ENCODE assay signal across 8 cellular contexts in the genomic region with DNA sequence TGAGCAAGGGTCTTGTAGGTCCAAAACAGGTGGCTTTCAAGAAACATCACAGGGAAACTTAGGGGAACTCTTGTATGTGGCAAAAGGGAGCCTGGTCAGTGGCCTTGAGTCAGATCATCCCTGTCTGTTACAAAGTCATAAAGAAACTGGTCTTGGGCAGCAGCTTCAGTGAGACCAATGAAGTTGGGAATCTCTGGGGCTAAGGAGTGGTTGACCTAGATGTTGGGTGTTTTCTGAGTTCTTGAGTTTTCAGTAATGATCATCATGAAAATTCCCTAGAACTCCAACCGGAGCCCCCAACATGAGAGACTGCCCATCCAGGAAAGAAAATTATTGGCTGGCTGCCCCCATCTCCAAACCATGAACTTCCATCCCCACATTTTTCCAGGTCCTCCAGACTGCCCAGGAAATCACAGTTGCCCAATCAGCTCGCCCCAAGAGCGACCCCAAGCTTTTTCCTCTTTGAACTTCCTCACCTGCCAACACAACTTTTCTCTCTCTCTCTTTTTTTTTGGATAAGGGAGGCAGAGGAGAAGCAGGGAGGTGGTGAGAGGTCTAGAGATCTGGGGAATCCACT. TPM values are rescaled to one million over a fixed set of nuclear protein-coding genes. Genes with fewer than 3 reads are reported as not detected.
A peak's percentile ranks its signal among the peaks of the same experiment; 100 is the strongest.
DNase-seq lines count a peak whose midpoint lies in the region; ATAC-seq and TF ChIP-seq lines count a peak whose summit lies in the region.

No MANE protein-coding gene starts in this region.

- peak; percentile 28 for ATAC-seq in HG02973 (IDR thresholded peaks at IDR 0.05; ENCODE audit: unreplicated experiment)
- no peak for ATAC-seq in activated CD8-positive, alpha-beta T cell treated with anti-CD3 and anti-CD28 coated beads, Interleukin-2, amount 10 ng/mL, durations not matched to agents 7 days and 5 days

- no peak for TF ChIP-seq CTCF in vagina (IDR thresholded peaks at IDR 0.05)

- no peak for DNase-seq in activated naive CD4-positive, alpha-beta T cell treated with anti-CD3 and anti-CD28 coated beads, Interleukin-2, amount 10 ng/mL, durations not matched to agents 7 days and 5 days
- DNase-seq in activated naive CD4-positive, alpha-beta T cell (lab: John Stamatoyannopoulos, UW) = no peak
- DNase-seq in activated CD8-positive, alpha-beta T cell treated with anti-CD3 and anti-CD28 coated beads, Interleukin-2, amount 10 ng/mL, durations not matched to agents 7 days and 5 days = no peak
- no peak for DNase-seq in nucleus accumbens (lab: John Stamatoyannopoulos, UW)
- no peak for DNase-seq in amniotic stem cell (lab: John Stamatoyannopoulos, UW)
- DNase-seq in vagina (ENCODE audit: extremely low spot score in 2 of 2) = no peak
- DNase-seq in HEK293T (ENCODE audit: extremely low spot score) = no peak

- TF ChIP-seq POLR2A in vagina (IDR thresholded peaks at IDR 0.05) = no peak

- POLR2A ChIA-PET in activated CD8-positive, alpha-beta T cell treated with anti-CD3 and anti-CD28 coated beads, Interleukin-2, amount 10 ng/mL, durations not matched to agents 7 days and 5 days (lab: Charles Lee) = interaction anchor here (0.6 to 20.0 kb wide), 13 partner anchors 8 to 135 kb away, joined by 3 to 454 read pairs (median 6); no protein-coding TSS in a partner anchor
- POLR2A ChIA-PET in HEK293T (lab: Yijun Ruan, JAX) = interaction anchor here (1.5 kb wide), 1 partner anchor 144 kb away, joined by 9 read pairs; a partner anchor contains a TSS

- peak overlapping the region; percentile 95 for H3K27ac Mint-ChIP-seq in activated naive CD4-positive, alpha-beta T cell treated with anti-CD3 and anti-CD28 coated beads, Interleukin-2, amount 10 ng/mL, durations not matched to agents 7 days and 5 days
- peak overlapping the region; percentile 93 for H3K27ac Mint-ChIP-seq in activated CD8-positive, alpha-beta T cell treated with anti-CD3 and anti-CD28 coated beads, Interleukin-2, amount 10 ng/mL, durations not matched to agents 7 days and 5 days

- H3K9me3 ChIP-seq in vagina = no peaks in the 10 kb centered on the region

- no peaks in the 10 kb centered on the region for H3K27me3 Mint-ChIP-seq in activated naive CD4-positive, alpha-beta T cell treated with anti-CD3 and anti-CD28 coated beads, Interleukin-2, amount 10 ng/mL, durations not matched to agents 7 days and 5 days
- H3K27me3 Mint-ChIP-seq in activated CD8-positive, alpha-beta T cell treated with anti-CD3 and anti-CD28 coated beads, Interleukin-2, amount 10 ng/mL, durations not matched to agents 7 days and 5 days (ENCODE audit: low read depth) = no peaks in the 10 kb centered on the region

- intact Hi-C loops in vagina (cut with DNase I) = no loop called here

- H3K4me3 Mint-ChIP-seq in activated naive CD4-positive, alpha-beta T cell treated with anti-CD3 and anti-CD28 coated beads, Interleukin-2, amount 10 ng/mL, durations not matched to agents 7 days and 5 days = peak overlapping the region; percentile 91
- peak overlapping the region; percentile 86 for H3K4me3 Mint-ChIP-seq in activated CD8-positive, alpha-beta T cell treated with anti-CD3 and anti-CD28 coated beads, Interleukin-2, amount 10 ng/mL, durations not matched to agents 7 days and 5 days

- peaks cover 85% of the 10 kb centered on the region for H3K36me3 Mint-ChIP-seq in activated naive CD4-positive, alpha-beta T cell treated with anti-CD3 and anti-CD28 coated beads, Interleukin-2, amount 10 ng/mL, durations not matched to agents 7 days and 5 days
- peaks cover 86% of the 10 kb centered on the region for H3K36me3 Mint-ChIP-seq in activated CD8-positive, alpha-beta T cell treated with anti-CD3 and anti-CD28 coated beads, Interleukin-2, amount 10 ng/mL, durations not matched to agents 7 days and 5 days (ENCODE audit: low read depth)

- H3K36me3 ChIP-seq in vagina = no peaks in the 10 kb centered on the region

- no peak overlapping the region for H3K4me3 ChIP-seq in vagina

- H3K9me3 Mint-ChIP-seq in activated naive CD4-positive, alpha-beta T cell treated with anti-CD3 and anti-CD28 coated beads, Interleukin-2, amount 10 ng/mL, durations not matched to agents 7 days and 5 days = no peaks in the 10 kb centered on the region
- H3K9me3 Mint-ChIP-seq in activated CD8-positive, alpha-beta T cell treated with anti-CD3 and anti-CD28 coated beads, Interleukin-2, amount 10 ng/mL, durations not matched to agents 7 days and 5 days (ENCODE audit: insufficient read depth) = no peaks in the 10 kb centered on the region

- peaks cover 69% of the 10 kb centered on the region for H3K4me1 Mint-ChIP-seq in activated naive CD4-positive, alpha-beta T cell treated with anti-CD3 and anti-CD28 coated beads, Interleukin-2, amount 10 ng/mL, durations not matched to agents 7 days and 5 days
- peaks cover 88% of the 10 kb centered on the region for H3K4me1 Mint-ChIP-seq in activated CD8-positive, alpha-beta T cell treated with anti-CD3 and anti-CD28 coated beads, Interleukin-2, amount 10 ng/mL, durations not matched to agents 7 days and 5 days (ENCODE audit: low read depth)

- no peaks in the 10 kb centered on the region for H3K27me3 ChIP-seq in vagina

- CTCF ChIA-PET in activated naive CD4-positive, alpha-beta T cell treated with anti-CD3 and anti-CD28 coated beads, Interleukin-2, amount 10 ng/mL, durations not matched to agents 7 days and 5 days (lab: Charles Lee) = interaction anchor here (0.8 to 12.4 kb wide), 22 partner anchors 13 to 203 kb away, joined by 3 to 271 read pairs (median 8); a partner anchor contains a TSS
- CTCF ChIA-PET in activated CD8-positive, alpha-beta T cell treated with anti-CD3 and anti-CD28 coated beads, Interleukin-2, amount 10 ng/mL, durations not matched to agents 7 days and 5 days (lab: Charles Lee) = interaction anchor here (0.7 to 21.1 kb wide), 36 partner anchors 9 to 448 kb away, joined by 3 to 618 read pairs (median 11); a partner anchor contains a TSS
- CTCF ChIA-PET in HEK293T (lab: Yijun Ruan, JAX) = interaction anchor here (1.0 to 3.3 kb wide), 4 partner anchors 14 to 199 kb away, joined by 3 to 17 read pairs (median 5); no protein-coding TSS in a partner anchor

- H3K4me1 ChIP-seq in vagina = peaks cover 45% of the 10 kb centered on the region

- no peak overlapping the region for H3K27ac ChIP-seq in vagina

TF ChIP-seq in HEK293T, 16 proteins besides CTCF, POLR2A, EP300 and RAD21:
- no peak for TF ChIP-seq L3MBTL2 (conservative IDR thresholded peaks at IDR 0.05)
- no peak for TF ChIP-seq CTBP1 (IDR thresholded peaks at IDR 0.05; ENCODE audit: borderline replicate concordance)
- TF ChIP-seq SUZ12 (IDR thresholded peaks at IDR 0.05) = no peak
- no peak for TF ChIP-seq FOXM1 (IDR thresholded peaks at IDR 0.05; ENCODE audit: borderline replicate concordance)
- no peak for TF ChIP-seq FOXK2 (IDR thresholded peaks at IDR 0.05)
- TF ChIP-seq LEF1 (IDR thresholded peaks at IDR 0.05; ENCODE audit: borderline replicate concordance) = no peak
- no peak for TF ChIP-seq ZNF384 (IDR thresholded peaks at IDR 0.05)
- no peak for TF ChIP-seq HDGF (IDR thresholded peaks at IDR 0.05; ENCODE audit: borderline replicate concordance)
- TF ChIP-seq ELF4 (IDR thresholded peaks at IDR 0.05) = no peak
- no peak for TF ChIP-seq FOXA1 (IDR thresholded peaks at IDR 0.05)
- no peak for TF ChIP-seq NFRKB (IDR thresholded peaks at IDR 0.05)
- TF ChIP-seq ARNT (IDR thresholded peaks at IDR 0.05) = no peak
- TF ChIP-seq, protein P1, sequence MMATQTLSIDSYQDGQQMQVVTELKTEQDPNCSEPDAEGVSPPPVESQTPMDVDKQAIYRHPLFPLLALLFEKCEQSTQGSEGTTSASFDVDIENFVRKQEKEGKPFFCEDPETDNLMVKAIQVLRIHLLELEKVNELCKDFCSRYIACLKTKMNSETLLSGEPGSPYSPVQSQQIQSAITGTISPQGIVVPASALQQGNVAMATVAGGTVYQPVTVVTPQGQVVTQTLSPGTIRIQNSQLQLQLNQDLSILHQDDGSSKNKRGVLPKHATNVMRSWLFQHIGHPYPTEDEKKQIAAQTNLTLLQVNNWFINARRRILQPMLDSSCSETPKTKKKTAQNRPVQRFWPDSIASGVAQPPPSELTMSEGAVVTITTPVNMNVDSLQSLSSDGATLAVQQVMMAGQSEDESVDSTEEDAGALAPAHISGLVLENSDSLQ (IDR thresholded peaks at IDR 0.05) = no peak
- TF ChIP-seq TARDBP (IDR thresholded peaks at IDR 0.05) = no peak
- TF ChIP-seq BHLHE40 (IDR thresholded peaks at IDR 0.05; ENCODE audit: borderline replicate concordance) = no peak
- TF ChIP-seq SP1 (IDR thresholded peaks at IDR 0.05) = no peak

RNA-seq across cellular contexts. Expression of a gene that starts 3.9 kb away (rescaled TPM):
- total RNA-seq in activated CD8-positive, alpha-beta T cell treated with anti-CD3 and anti-CD28 coated beads, Interleukin-2, amount 10 ng/mL, durations not matched to agents 7 days and 5 days = 100 to 1,000 TPM; 171 to 173 TPM
- total RNA-seq in vagina = not detected

RNA-seq across cellular contexts. Expression of a gene that starts 60.0 kb away (rescaled TPM):
- total RNA-seq in activated CD8-positive, alpha-beta T cell treated with anti-CD3 and anti-CD28 coated beads, Interleukin-2, amount 10 ng/mL, durations not matched to agents 7 days and 5 days = 1 to 10 TPM; 8.4 to 9.0 TPM
- total RNA-seq in vagina = 296 TPM

Comparison
In these comparisons a context has a peak if more than half of its experiments do, and no peak if none do; other contexts are left out.
1. RNA of a gene that starts 3.9 kb away (total RNA-seq): 171 to 173 TPM in activated CD8-positive, alpha-beta T cell treated with anti-CD3 and anti-CD28 coated beads, Interleukin-2, amount 10 ng/mL, durations not matched to agents 7 days and 5 days; not detected in vagina (single experiment); every median in the first group is over 100 times any median in the second.
2. RNA of a gene that starts 60.0 kb away (total RNA-seq): 296 TPM in vagina (single experiment); 8.4 to 9.0 TPM in activated CD8-positive, alpha-beta T cell treated with anti-CD3 and anti-CD28 coated beads, Interleukin-2, amount 10 ng/mL, durations not matched to agents 7 days and 5 days; every median in the first group is over 10 times any median in the second.